ENCODE assay signal across 8 cellular contexts in genomic region chr16:29821663-29822115, GRCh38. TPM values are rescaled to one million over a fixed set of nuclear protein-coding genes. Genes with fewer than 3 reads are reported as not detected.
DNase-seq lines count a peak whose midpoint lies in the region; ATAC-seq and TF ChIP-seq lines count a peak whose summit lies in the region.

No MANE protein-coding gene starts in this region.

- H3K4me1 ChIP-seq in GM23338 (ENCODE audit: insufficient read depth), result peaks cover 16% of the 10 kb centered on the region; the same call in 1 of the 2 replicates

- no peak for DNase-seq in GM23338 (ENCODE audit: low spot score)
- DNase-seq in activated B cell treated with CpG ODN at 0.5 μM for 24 hours, result no peak
- DNase-seq in glutamatergic neuron, result no peak
- DNase-seq in stimulated activated effector memory CD8-positive, alpha-beta T cell treated with anti-CD3 and anti-CD28 coated beads, Interleukin-12 subunit alpha, Interleukin-12 subunit beta, amount 100 ng/mL, for 72 hours (ENCODE audit: low spot score in 2 of 2), result no peak
- DNase-seq in activated effector memory CD4-positive, alpha-beta T cell treated with anti-CD3 and anti-CD28 coated beads, Interleukin-2, amount 50 U/mL, for 16 hours, result no peak
- DNase-seq in OCI-M2 (lab: John Stamatoyannopoulos, UW; ENCODE audit: unreplicated experiment), result no peak

- H3K27ac ChIP-seq in GM23338 (ENCODE audit: low read depth), result peak overlapping the region; percentile 55; the same call in 1 of the 2 replicates

- H3K79me2 ChIP-seq in GM23338 (replicated peaks; ENCODE audit: insufficient read depth), result peaks cover 17% of the 10 kb centered on the region

- H2AFZ ChIP-seq in GM23338, result no peak overlapping the region

- H3K4me1 Mint-ChIP-seq in GM23338 (peaks cover 40% of the 10 kb centered on the region), activated B cell treated with CpG ODN at 0.5 μM for 24 hours (peaks cover 64% of the 10 kb centered on the region), glutamatergic neuron (ENCODE audit: low read depth, unreplicated experiment) (peaks cover 39% of the 10 kb centered on the region)
- H3K4me1 Mint-ChIP-seq in stimulated activated effector memory CD8-positive, alpha-beta T cell treated with anti-CD3 and anti-CD28 coated beads, Interleukin-12 subunit alpha, Interleukin-12 subunit beta, amount 100 ng/mL, for 72 hours, result peaks cover 74% of the 10 kb centered on the region

- CTCF ChIA-PET in activated B cell treated with CpG ODN at 0.5 μM for 24 hours (lab: Charles Lee), result interaction anchor here (1.0 to 4.5 kb wide), 2 partner anchors 13 to 26 kb away, joined by 3 to 24 read pairs; no protein-coding TSS in a partner anchor

- intact Hi-C loops in activated B cell treated with CpG ODN at 0.5 μM for 24 hours (cut with micrococcal nuclease), result loop anchor here (1.0 to 2.0 kb wide), 2 partner anchors 15 to 27 kb away; partner anchors contain the start of gene MAZ

- H3K36me3 Mint-ChIP-seq in GM23338 (ENCODE audit: low read depth) (peaks cover 35% of the 10 kb centered on the region), activated B cell treated with CpG ODN at 0.5 μM for 24 hours (ENCODE audit: low read depth) (peaks cover 42% of the 10 kb centered on the region), glutamatergic neuron (ENCODE audit: unreplicated experiment) (no peaks in the 10 kb centered on the region)
- H3K36me3 Mint-ChIP-seq in stimulated activated effector memory CD8-positive, alpha-beta T cell treated with anti-CD3 and anti-CD28 coated beads, Interleukin-12 subunit alpha, Interleukin-12 subunit beta, amount 100 ng/mL, for 72 hours, result peaks cover 75% of the 10 kb centered on the region

- TF ChIP-seq CTCF in GM23338 (conservative IDR thresholded peaks at IDR 0.05; ENCODE audit: low read depth in 2 of 2) (no peak), activated B cell treated with CpG ODN at 0.5 μM for 24 hours (IDR thresholded peaks at IDR 0.05) (no peak), glutamatergic neuron (IDR thresholded peaks at IDR 0.05; ENCODE audit: partially characterized antibody, unreplicated experiment) (no peak)

- H3K27me3 ChIP-seq in GM23338 (ENCODE audit: insufficient read depth), result no peaks in the 10 kb centered on the region

- H3K9me2 ChIP-seq in GM23338 (ENCODE audit: insufficient read depth), result no peaks in the 10 kb centered on the region

- H3K4me3 ChIP-seq in GM23338, result no peak overlapping the region

- peaks cover 5% of the 10 kb centered on the region; the same call in 1 of the 2 replicates for H4K20me1 ChIP-seq in GM23338 (replicated peaks; ENCODE audit: insufficient read depth)

- H3K36me3 ChIP-seq in GM23338 (ENCODE audit: insufficient read depth), result peaks cover 13% of the 10 kb centered on the region

- peaks cover 20% of the 10 kb centered on the region; the same call in 1 of the 2 replicates for H3F3A ChIP-seq in GM23338 (replicated peaks; ENCODE audit: low read depth)

- H3K4me3 Mint-ChIP-seq in GM23338, result no peak overlapping the region
- H3K4me3 Mint-ChIP-seq in activated B cell treated with CpG ODN at 0.5 μM for 24 hours, result peak overlapping the region; percentile 95
- peak overlapping the region; percentile 91 for H3K4me3 Mint-ChIP-seq in glutamatergic neuron (ENCODE audit: unreplicated experiment)
- peak overlapping the region; percentile 97 for H3K4me3 Mint-ChIP-seq in stimulated activated effector memory CD8-positive, alpha-beta T cell treated with anti-CD3 and anti-CD28 coated beads, Interleukin-12 subunit alpha, Interleukin-12 subunit beta, amount 100 ng/mL, for 72 hours

- ATAC-seq in GM23338 (no peak), activated B cell treated with CpG ODN at 0.5 μM for 24 hours (ENCODE audit: low read depth) (no peak), GM18868 (IDR thresholded peaks at IDR 0.05; ENCODE audit: unreplicated experiment) (no peak), GM21515 (IDR thresholded peaks at IDR 0.05; ENCODE audit: unreplicated experiment) (no peak)
- ATAC-seq in stimulated activated effector memory CD8-positive, alpha-beta T cell treated with anti-CD3 and anti-CD28 coated beads, Interleukin-12 subunit alpha, Interleukin-12 subunit beta, amount 100 ng/mL, for 72 hours, result no peak

- H3K27ac Mint-ChIP-seq in GM23338 (no peak overlapping the region), activated B cell treated with CpG ODN at 0.5 μM for 24 hours (peak overlapping the region; percentile 94), glutamatergic neuron (ENCODE audit: unreplicated experiment) (peak overlapping the region; percentile 93)
- H3K27ac Mint-ChIP-seq in stimulated activated effector memory CD8-positive, alpha-beta T cell treated with anti-CD3 and anti-CD28 coated beads, Interleukin-12 subunit alpha, Interleukin-12 subunit beta, amount 100 ng/mL, for 72 hours, result peak overlapping the region; percentile 90

- H3K9me3 Mint-ChIP-seq in GM23338 (no peaks in the 10 kb centered on the region; the same call in 2 of the 3 replicates), activated B cell treated with CpG ODN at 0.5 μM for 24 hours (no peaks in the 10 kb centered on the region), glutamatergic neuron (ENCODE audit: unreplicated experiment) (peaks cover 16% of the 10 kb centered on the region)
- no peaks in the 10 kb centered on the region for H3K9me3 Mint-ChIP-seq in stimulated activated effector memory CD8-positive, alpha-beta T cell treated with anti-CD3 and anti-CD28 coated beads, Interleukin-12 subunit alpha, Interleukin-12 subunit beta, amount 100 ng/mL, for 72 hours

- H3K4me2 ChIP-seq in GM23338, result no peak overlapping the region

- POLR2A ChIA-PET in activated B cell treated with CpG ODN at 0.5 μM for 24 hours (lab: Charles Lee), result interaction anchor here (0.6 to 8.2 kb wide), 9 partner anchors 14 to 175 kb away, joined by 3 to 147 read pairs (median 4); partner anchors contain the start of genes ASPHD1, KCTD13, KIF22 and MAZ

- H3K27me3 Mint-ChIP-seq in GM23338 (ENCODE audit: insufficient read depth, low read depth, poor library complexity) (peaks cover 9% of the 10 kb centered on the region), activated B cell treated with CpG ODN at 0.5 μM for 24 hours (no peaks in the 10 kb centered on the region), glutamatergic neuron (ENCODE audit: unreplicated experiment) (peaks cover 18% of the 10 kb centered on the region)

RNA-seq across cellular contexts. Expression of gene MVP, which starts 1.4 kb away (rescaled TPM):
- total RNA-seq in GM23338 (2014; rRNA removed; shearing (Covaris generic)), result 2.6 and 3.7 TPM in 2 replicates
- polyA plus RNA-seq in GM23338 (2016; fragmentation: Nextera tagmentation; extraction: Ambion mirVana), result 1.4 and 2.0 TPM in 2 replicates
- total RNA-seq in activated B cell treated with CpG ODN at 0.5 μM for 24 hours (177 and 179 TPM in 2 replicates), glutamatergic neuron (ENCODE audit: unreplicated experiment) (82.7 TPM)

RNA-seq across cellular contexts. Expression of gene PAGR1, which starts 5.7 kb away (rescaled TPM):
- total RNA-seq in GM23338 (2014; rRNA removed; shearing (Covaris generic)), result 59.7 and 67.6 TPM in 2 replicates
- 76.7 and 78.7 TPM in 2 replicates for polyA plus RNA-seq in GM23338 (2016; fragmentation: Nextera tagmentation; extraction: Ambion mirVana)
- total RNA-seq in activated B cell treated with CpG ODN at 0.5 μM for 24 hours (18.6 and 20.3 TPM in 2 replicates), glutamatergic neuron (ENCODE audit: unreplicated experiment) (110 TPM)

RNA-seq across cellular contexts. Expression of gene PRRT2, which starts 9.7 kb away (rescaled TPM):
- total RNA-seq in GM23338 (2014; rRNA removed; shearing (Covaris generic)), result 8.9 and 13.3 TPM in 2 replicates
- polyA plus RNA-seq in GM23338 (2016; fragmentation: Nextera tagmentation; extraction: Ambion mirVana), result 13.6 and 16.6 TPM in 2 replicates
- total RNA-seq in activated B cell treated with CpG ODN at 0.5 μM for 24 hours (0.11 and 0.54 TPM in 2 replicates), glutamatergic neuron (ENCODE audit: unreplicated experiment) (91.0 TPM)

RNA-seq across cellular contexts. Expression of gene MAZ, which starts 15.4 kb away (rescaled TPM):
- total RNA-seq in GM23338 (2014; rRNA removed; shearing (Covaris generic)), result 181 and 270 TPM in 2 replicates
- 155 and 170 TPM in 2 replicates for polyA plus RNA-seq in GM23338 (2016; fragmentation: Nextera tagmentation; extraction: Ambion mirVana)
- 172 and 187 TPM in 2 replicates for total RNA-seq in activated B cell treated with CpG ODN at 0.5 μM for 24 hours
- 369 TPM for total RNA-seq in glutamatergic neuron (ENCODE audit: unreplicated experiment)

RNA-seq across cellular contexts. Expression of gene KIF22, which starts 31.1 kb away (rescaled TPM):
- total RNA-seq in GM23338 (2014; rRNA removed; shearing (Covaris generic)), result 179 and 192 TPM in 2 replicates
- 110 and 120 TPM in 2 replicates for polyA plus RNA-seq in GM23338 (2016; fragmentation: Nextera tagmentation; extraction: Ambion mirVana)
- 33.1 and 40.1 TPM in 2 replicates for total RNA-seq in activated B cell treated with CpG ODN at 0.5 μM for 24 hours
- 31.9 TPM for total RNA-seq in glutamatergic neuron (ENCODE audit: unreplicated experiment)

Comparison
In these comparisons a context has a peak if more than half of its experiments do, and no peak if none do; other contexts are left out.
1. RNA of gene MVP, which starts 1.4 kb away (total RNA-seq): 177 to 179 TPM in activated B cell treated with CpG ODN at 0.5 μM for 24 hours and 82.7 TPM in glutamatergic neuron (single experiment); 2.6 to 3.7 TPM in GM23338; every median in the first group is over 10 times any median in the second.